9 cellular contexts compared by ENCODE assay signal in the genomic region with DNA sequence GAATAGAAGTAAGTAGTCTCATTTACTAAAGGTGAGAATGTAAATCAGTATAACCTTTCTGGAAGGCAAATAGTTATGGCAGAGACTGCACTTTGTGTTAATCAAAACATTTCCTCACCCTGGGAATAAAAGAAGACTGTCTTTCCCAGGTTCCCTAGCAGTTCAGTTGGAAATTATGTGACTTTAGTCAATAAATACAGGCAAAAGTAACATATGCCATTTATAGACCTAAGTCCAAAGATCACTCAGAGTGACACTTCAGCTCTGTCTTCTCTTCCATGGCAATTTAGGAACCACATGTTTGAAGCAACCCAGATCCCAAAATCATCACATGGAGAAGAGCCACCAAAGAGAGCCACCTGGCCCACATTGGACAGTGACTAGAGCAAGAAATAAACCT.
"Had no signal": no experiment of that assay in that cellular context is flagged by ENCODE, and none has a peak within 500 bp of the region (broad histone marks: within the 10 kb centered on the region; RNA-seq: fewer than 3 reads in every experiment).

No MANE protein-coding gene starts in this region.

- H3K36me3 ChIP-seq: HAP-1 had no signal

- H3K4me3 Mint-ChIP-seq: GM23338, H9, HFFc6 had no signal

- H3K9me3 ChIP-seq: HAP-1 had no signal

- H3K9me3 Mint-ChIP-seq: GM23338 had no signal

- DNase-seq: GM23248, GOT3, H7, H9, HCEC 1CT, HFFc6 had no signal

- H3K27ac Mint-ChIP-seq: GM23338, H9, HFFc6 had no signal

- ATAC-seq: GM23338, HCT116 had no signal

- H3K4me1 ChIP-seq: HAP-1 had no signal

- H3K4me3 ChIP-seq: GM23248, GM23338, HAP-1 had no signal

- H3K4me1 Mint-ChIP-seq: GM23338, H9 had no signal
